7 cellular contexts compared by ENCODE assay signal in the genomic region with DNA sequence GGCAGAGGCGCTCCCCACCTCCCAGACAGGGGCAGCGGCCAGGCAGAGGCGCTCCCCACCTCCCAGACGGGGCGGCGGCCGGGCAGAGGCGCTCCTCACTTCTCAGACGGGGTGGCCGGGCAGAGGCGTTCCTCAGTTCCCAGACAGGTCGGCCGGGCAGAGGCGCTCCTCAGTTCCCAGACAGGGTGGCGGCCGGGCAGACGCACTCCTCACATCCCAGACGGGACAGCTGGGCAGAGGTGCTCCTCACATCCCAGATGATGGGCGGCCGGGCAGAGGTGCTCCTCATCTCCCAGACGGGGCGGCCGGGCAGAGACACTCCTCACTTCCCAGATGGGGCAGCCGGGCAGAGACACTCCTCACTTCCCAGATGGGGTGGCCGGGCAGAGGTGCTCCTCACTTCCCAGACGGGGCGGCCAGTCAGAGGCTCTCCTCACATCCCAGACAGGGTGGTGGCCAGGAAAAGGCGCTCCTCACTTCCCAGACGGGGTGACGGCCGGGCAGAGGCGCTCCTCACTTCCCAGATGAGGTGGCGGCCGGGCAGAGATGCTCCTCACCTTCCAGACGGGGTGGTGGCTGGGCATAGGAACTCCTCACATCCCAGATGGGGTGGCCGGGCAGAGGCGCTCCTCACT.
"Had no signal": no experiment of that assay in that cellular context is flagged by ENCODE, and none has a peak within 500 bp of the region (broad histone marks: within the 10 kb centered on the region; RNA-seq: fewer than 3 reads in every experiment).

No MANE protein-coding gene starts in this region.

- H3K4me1 Mint-ChIP-seq: IgD-negative memory B cell had no signal

- DNase-seq: GM23248, GOT3, H7, HFFc6 had no signal

- H3K36me3 Mint-ChIP-seq: IgD-negative memory B cell had no signal

- H3K27ac Mint-ChIP-seq: HFFc6, IgD-negative memory B cell had no signal

- H3K27ac ChIP-seq: GM23248, HL-60 had no signal

- H3K4me1 ChIP-seq: HAP-1 had no signal

- H3K4me3 Mint-ChIP-seq: HFFc6, IgD-negative memory B cell had no signal

- H3K36me3 ChIP-seq: HAP-1 had no signal

- H3K4me3 ChIP-seq: GM23248, HAP-1 had no signal
